28 cellular contexts compared by ENCODE assay signal in the genomic region with DNA sequence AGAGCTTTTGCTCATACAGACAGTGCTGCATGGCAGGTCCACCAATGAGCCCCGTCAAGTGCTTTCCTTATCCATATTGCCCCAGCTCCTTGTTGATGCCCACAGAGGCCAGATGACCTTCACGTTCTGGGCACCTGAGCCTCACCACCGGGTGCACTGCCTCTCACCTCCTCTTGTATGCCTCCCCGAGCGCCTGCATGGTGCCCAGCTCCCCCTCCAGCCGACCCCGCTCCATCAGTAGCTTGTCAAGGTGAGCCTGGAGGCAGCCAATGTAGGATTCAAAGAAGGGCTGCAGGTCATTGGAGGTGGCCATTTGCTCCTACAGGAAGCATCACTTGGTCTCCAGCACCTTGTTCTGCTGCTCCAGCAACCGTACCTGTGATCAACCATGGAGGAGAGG. TPM values are rescaled to one million over a fixed set of nuclear protein-coding genes. Genes with fewer than 3 reads are reported as not detected.
"Had no signal": no experiment of that assay in that cellular context is flagged by ENCODE, and none has a peak within 500 bp of the region (broad histone marks: within the 10 kb centered on the region; RNA-seq: fewer than 3 reads in every experiment).

No MANE protein-coding gene starts in this region.

- ATAC-seq: stimulated activated naive B cell treated with anti-CD40 and anti-IgM and Interleukin-4, amounts not matched to agents 10 μg/mL and 1 μg/mL and 100 μg/mL, for 72 hours; stimulated activated naive CD8-positive, alpha-beta T cell treated with anti-CD3 and anti-CD28 coated beads, Interleukin-15, amount 100 ng/mL, for 72 hours; stimulated activated naive CD8-positive, alpha-beta T cell treated with anti-CD3 and anti-CD28 coated beads, Interleukin-15, Interleukin-2, amounts not matched to agents 100 U/mL and 50 U/mL, for 24 hours; upper lobe of right lung had no signal

- H3K4me1 ChIP-seq: stomach, suprapubic skin, testis, thyroid gland, tibial artery, tibial nerve, transverse colon, upper lobe of left lung, upper lobe of right lung, uterus, vagina had no signal

- DNase-seq: stimulated activated CD4-positive, alpha-beta T cell treated with anti-CD3 and anti-CD28 coated beads, Interleukin-2, amount 100 ng/mL, for 48 hours; stimulated activated CD4-positive, alpha-beta T cell treated with anti-CD3 and anti-CD28 coated beads, Interleukin-4, amount 100 ng/mL, for 1 hour; stimulated activated CD4-positive, alpha-beta T cell treated with anti-CD3 and anti-CD28 coated beads, Interleukin-4, amount 100 ng/mL, for 24 hours; stimulated activated CD4-positive, alpha-beta T cell treated with anti-CD3 and anti-CD28 coated beads, Interleukin-4, amount 100 ng/mL, for 4 hours; stimulated activated CD8-positive, alpha-beta memory T cell treated with anti-CD3 and anti-CD28 coated beads, Interleukin-4, amount 100 ng/mL, for 48 hours; stimulated activated naive B cell treated with anti-CD40 and anti-IgM and Interleukin-4, amounts not matched to agents 10 μg/mL and 1 μg/mL and 100 μg/mL, for 72 hours; stimulated activated naive CD4-positive, alpha-beta T cell; stimulated activated naive CD4-positive, alpha-beta T cell treated with Interleukin-2 at 50 U/mL for 16 hours; stimulated activated naive CD8-positive, alpha-beta T cell treated with anti-CD3 and anti-CD28 coated beads, Interleukin-15, amount 100 ng/mL, for 72 hours; stimulated activated naive CD8-positive, alpha-beta T cell treated with anti-CD3 and anti-CD28 coated beads, Interleukin-15, Interleukin-2, amounts not matched to agents 100 U/mL and 50 U/mL, for 24 hours; stomach; substantia nigra; testis; thyroid gland; tibial artery; transverse colon; trophoblast cell; upper lobe of right lung; uterus had no signal

- H3K27ac ChIP-seq: stomach, suprapubic skin, testis, thoracic aorta, thyroid gland, tibial artery, tibial nerve, transverse colon, upper lobe of left lung, upper lobe of right lung, uterus, vagina had no signal

- H3K36me3 ChIP-seq: stomach, suprapubic skin, thoracic aorta, thyroid gland, tibial artery, tibial nerve, transverse colon, upper lobe of left lung, upper lobe of right lung, uterus, vagina had no signal

- H3K9me3 ChIP-seq: stomach, suprapubic skin, testis, thoracic aorta, thyroid gland, tibial artery, tibial nerve, transverse colon, upper lobe of left lung, upper lobe of right lung, uterus, vagina had no signal

- H3K4me3 ChIP-seq: stomach, suprapubic skin, testis, thoracic aorta, thyroid gland, tibial artery, tibial nerve, transverse colon, upper lobe of left lung, upper lobe of right lung, uterus, vagina had no signal

- H3K27me3 ChIP-seq: testis, thyroid gland, upper lobe of left lung, uterus, vagina had no signal

RNA-seq across cellular contexts. Expression of a gene that starts 31.8 kb away (rescaled TPM):
- total RNA-seq: stomach, thyroid gland, tibial nerve, transverse colon, upper lobe of left lung, upper lobe of right lung, ureter, urinary bladder, uterus had no signal
- polyA plus RNA-seq: urinary bladder had no signal

RNA-seq across cellular contexts. Expression of a gene that starts 42.0 kb away (rescaled TPM):
- total RNA-seq: stomach, subcutaneous adipose tissue, suprapubic skin, temporal lobe, testis, thoracic aorta, thyroid gland, tibial nerve, transverse colon, upper lobe of left lung, upper lobe of right lung, ureter, urinary bladder, uterus, vagina had no signal
- polyA plus RNA-seq: stomach, urinary bladder had no signal

RNA-seq across cellular contexts. Expression of a gene that starts 54.9 kb away (rescaled TPM):
- total RNA-seq: testis, tibial nerve, transverse colon, ureter had no signal
- polyA plus RNA-seq: stomach, urinary bladder had no signal
